In the genomic region with DNA sequence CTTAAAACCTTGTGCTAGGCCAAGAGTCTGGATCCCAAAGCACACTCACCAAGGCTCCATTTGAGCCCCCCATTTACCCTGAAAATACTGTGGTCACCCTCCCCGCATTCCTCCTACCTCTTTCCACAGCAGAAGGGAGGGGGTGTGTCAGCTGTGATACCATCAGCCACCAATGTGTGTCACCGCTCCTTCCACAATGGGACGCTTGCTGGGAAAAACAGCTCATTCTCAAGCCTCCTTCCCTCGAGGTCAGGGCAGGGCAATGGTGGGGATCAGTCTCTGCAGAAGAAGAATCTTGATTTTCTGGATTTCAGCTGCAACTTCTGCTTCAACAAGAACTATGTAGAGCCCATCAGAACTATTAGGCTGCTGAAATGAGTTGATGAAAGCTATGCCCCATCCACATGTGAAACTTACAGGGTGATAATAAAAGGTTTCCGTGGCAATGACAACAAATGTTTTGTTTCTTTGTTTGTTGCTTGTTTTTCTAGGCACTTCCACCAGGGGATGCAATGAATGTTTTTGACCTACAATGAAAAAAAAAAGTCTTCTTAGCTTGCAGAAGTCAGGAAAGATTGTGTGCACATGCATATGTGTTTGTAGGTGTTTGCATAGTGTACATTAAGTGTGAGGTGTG, we compare ENCODE assay signal across 9 cellular contexts. TPM values are rescaled to one million over a fixed set of nuclear protein-coding genes. Genes with fewer than 3 reads are reported as not detected.
A peak's percentile ranks its signal among the peaks of the same experiment; 100 is the strongest.
DNase-seq lines count a peak whose midpoint lies in the region; ATAC-seq, FAIRE-seq and TF ChIP-seq lines count a peak whose summit lies in the region.
"Had no signal": no experiment of that assay in that cellular context is flagged by ENCODE, and none has a peak within 500 bp of the region (broad histone marks: within the 10 kb centered on the region; RNA-seq: fewer than 3 reads in every experiment).

No MANE protein-coding gene starts in this region.

- H3K27ac ChIP-seq in HUES64 (ENCODE audit: low read depth, low read length): no peak overlapping the region
- H3K27ac ChIP-seq: colonic mucosa had no signal

- peak overlapping the region; percentile 45; the same call in 1 of the 2 replicates for H3K9ac ChIP-seq in HUES64 (ENCODE audit: low read depth, low read length)

- H3K27me3 Mint-ChIP-seq in nephron progenitor cell (ENCODE audit: low read depth, poor library complexity): peaks cover 24% of the 10 kb centered on the region

- TF ChIP-seq CTCF in bronchial epithelial cell (IDR thresholded peaks at IDR 0.05; ENCODE audit: insufficient read depth, low read length, severe bottlenecking) (peak; percentile 29), nephron progenitor cell (IDR thresholded peaks at IDR 0.05) (no peak)

- H3K36me3 ChIP-seq in HUES64 (ENCODE audit: insufficient read depth, low read length): no peaks in the 10 kb centered on the region
- H3K36me3 ChIP-seq in bronchial epithelial cell (ENCODE audit: control insufficient read depth, insufficient read depth, low read length): no peaks in the 10 kb centered on the region
- H3K36me3 ChIP-seq: colonic mucosa had no signal

- no peaks in the 10 kb centered on the region for H3K36me3 Mint-ChIP-seq in nephron progenitor cell (ENCODE audit: low read depth)

- peaks cover 19% of the 10 kb centered on the region for H3K4me1 Mint-ChIP-seq in nephron progenitor cell

- no peak for FAIRE-seq in bronchial epithelial cell (lab: Jason Lieb, UNC)

- H3K9me3 ChIP-seq in HUES64 (ENCODE audit: insufficient read depth, low read depth, low read length): no peaks in the 10 kb centered on the region
- H3K9me3 ChIP-seq: colonic mucosa had no signal

- DNase-seq in EL (peak; percentile 4), bronchial epithelial cell (ENCODE audit: low read depth) (no peak), nephron progenitor cell (peak; percentile 37), RPMI8226 (no peak), NCI-H1092 treated with DMSO at 0.1 percent for 48 hours (lab: John Stamatoyannopoulos, UW) (no peak)
- DNase-seq: colonic mucosa, right cardiac atrium had no signal

- H3K9me3 Mint-ChIP-seq in nephron progenitor cell: no peaks in the 10 kb centered on the region

- H3K27me3 ChIP-seq in HUES64 (ENCODE audit: insufficient read depth, low read length) (no peaks in the 10 kb centered on the region), bronchial epithelial cell (ENCODE audit: control insufficient read depth, insufficient read depth, low read length) (no peaks in the 10 kb centered on the region)
- H3K27me3 ChIP-seq: colonic mucosa had no signal

- WGBS in HUES64: 42% methylated on average over 5 of the region's 5 CpGs

- peak overlapping the region; percentile 75 for H3K27ac Mint-ChIP-seq in nephron progenitor cell

- H3K4me3 ChIP-seq in HUES64 (ENCODE audit: low read length) (no peak overlapping the region), bronchial epithelial cell (ENCODE audit: low read depth, low read length) (no peak overlapping the region)
- H3K4me3 ChIP-seq: colonic mucosa had no signal

- H3K4me1 ChIP-seq in HUES64 (ENCODE audit: insufficient read depth, low read length): peaks cover 19% of the 10 kb centered on the region
- H3K4me1 ChIP-seq: colonic mucosa had no signal

- H3K4me3 Mint-ChIP-seq in nephron progenitor cell: no peak overlapping the region

- no peak for ATAC-seq in HG03196 (IDR thresholded peaks at IDR 0.05; ENCODE audit: unreplicated experiment)

RNA-seq across cellular contexts. Expression of a gene that starts 26.4 kb away (rescaled TPM):
- polyA plus RNA-seq in HUES64 (2013, experiment 1 of 2): 20.2 TPM
- 18.8 TPM for polyA plus RNA-seq in HUES64 (2013, experiment 2 of 2)
- total RNA-seq in bronchial epithelial cell: 7.0 and 7.1 TPM in 2 replicates

Comparison
In these comparisons a context has a peak if more than half of its experiments do, and no peak if none do; other contexts are left out.
1. DNase-seq: peak in EL (single experiment) and nephron progenitor cell (single experiment); none in bronchial epithelial cell (single experiment), RPMI8226 (single experiment) and NCI-H1092 treated with DMSO at 0.1 percent for 48 hours (single experiment).